Comparison of ENCODE assay signal across 8 cellular contexts in genomic region chr19:44914436-44915206, GRCh38. TPM values are rescaled to one million over a fixed set of nuclear protein-coding genes. Genes with fewer than 3 reads are reported as not detected.
DNase-seq lines count a peak whose midpoint lies in the region; ATAC-seq and TF ChIP-seq lines count a peak whose summit lies in the region.
"Not testable (repeated sequence)": the region's sequence is repeated elsewhere in the genome, so short reads cannot be mapped to it uniquely, and the experiment has no call there.

TSS of gene APOC1 (plus strand) at chr19:44914608. CDS start at chr19:44914892, 284 bp downstream.

- TF ChIP-seq CTCF in OCI-LY7 (conservative IDR thresholded peaks at IDR 0.05; ENCODE audit: low read length); mucosa of descending colon (IDR thresholded peaks at IDR 0.05): not testable (repeated sequence)

- CTCF ChIA-PET in OCI-LY7 (lab: Charles Lee; ENCODE audit: unreplicated experiment) = not testable (repeated sequence)

- ATAC-seq in GM21576 (IDR thresholded peaks at IDR 0.05; ENCODE audit: unreplicated experiment) (peak; percentile 94), mucosa of descending colon (peak; percentile 92)

- in situ Hi-C loops in Caki2 (cut with HindIII; ENCODE audit: low pct_unique_long_range_greater_than_20kb, low sequenced_read_pairs) = not testable (repeated sequence)

- not testable (repeated sequence) for H3K9me2 ChIP-seq in OCI-LY7 (ENCODE audit: insufficient read depth, low read length)

- TF ChIP-seq RAD21 in Ishikawa (IDR thresholded peaks at IDR 0.05; ENCODE audit: low read depth) = not testable (repeated sequence)

- H2AFZ ChIP-seq in OCI-LY7 (ENCODE audit: low read length) = peak within 1 kb of the TSS; percentile 93

- H4K20me1 ChIP-seq in OCI-LY7 (ENCODE audit: insufficient read depth, low read length) = not testable (repeated sequence)

- H3K79me2 ChIP-seq in OCI-LY7 (ENCODE audit: insufficient read depth, low read depth, low read length) = not testable (repeated sequence)

- peak within 1 kb of the TSS; percentile 57 for H3K4me2 ChIP-seq in OCI-LY7 (ENCODE audit: low read length)

- not testable (repeated sequence) for H3K27ac ChIP-seq in OCI-LY7 (ENCODE audit: low read depth, low read length, poor library complexity, severe bottlenecking)

- peak within 1 kb of the TSS; percentile 65 for H3K4me3 ChIP-seq in OCI-LY7 (ENCODE audit: low read depth, low read length, poor library complexity, severe bottlenecking)
- not testable (repeated sequence) for H3K4me3 ChIP-seq in mucosa of descending colon

- not testable (repeated sequence) for H3K9me3 ChIP-seq in OCI-LY7 (ENCODE audit: low read length); mucosa of descending colon

- POLR2A ChIA-PET in OCI-LY7 (lab: Charles Lee) = interaction anchor here (0.6 to 1.3 kb wide), 2 partner anchors 9 to 467 kb away, joined by 3 read pairs; partner anchors contain the start of gene APOE

- intact Hi-C loops in OCI-LY7 (cut with micrococcal nuclease; ENCODE audit: unreplicated experiment); mucosa of descending colon (cut with DNase I, micrococcal nuclease): not testable (repeated sequence)

- BruUV-seq in OCI-LY7 (replicated peaks; lab: Mats Ljungman, UMichigan) = not testable (repeated sequence)

- not testable (repeated sequence) for TF ChIP-seq EP300 in Ishikawa (IDR thresholded peaks at IDR 0.05; ENCODE audit: borderline replicate concordance)

- H3K4me1 ChIP-seq in OCI-LY7 (ENCODE audit: insufficient read depth, low read length, poor library complexity, severe bottlenecking); mucosa of descending colon (ENCODE audit: low read depth): not testable (repeated sequence)

- not testable (repeated sequence) for TF ChIP-seq POLR2A in erythroblast (IDR thresholded peaks at IDR 0.05; ENCODE audit: low read length)

- DNase-seq in Caki2 (ENCODE audit: low read depth) (peak; percentile 95), OCI-LY7 (ENCODE audit: low spot score) (peak; percentile 88), activated T-cell treated with anti-CD3 and anti-CD28 coated beads for 4 hours (peak; percentile 69), erythroblast (lab: John Stamatoyannopoulos, UW) (peak; percentile 85 to 90), mucosa of descending colon (peak; percentile 75 to 86 (median 84))
- peak; percentile 61 to 67 for DNase-seq in stimulated activated CD8-positive, alpha-beta memory T cell treated with anti-CD3 and anti-CD28 coated beads, Interleukin-15, amount 100 ng/mL, for 48 hours (ENCODE audit: low read depth in 2 of 2)

- not testable (repeated sequence) for H3K36me3 ChIP-seq in OCI-LY7 (ENCODE audit: insufficient read depth, low read length); mucosa of descending colon (ENCODE audit: low read depth)

TF ChIP-seq in Ishikawa, 13 proteins besides CTCF, POLR2A, EP300 and RAD21:
- TF ChIP-seq ZBTB7A (IDR thresholded peaks at IDR 0.05; ENCODE audit: low read depth) = peak; percentile 54; the same call in 1 of the 2 replicates
- TF ChIP-seq CREB1 (IDR thresholded peaks at IDR 0.05; ENCODE audit: low read depth) = peak; percentile 90

RNA-seq across cellular contexts. Expression of gene APOC1, which starts in this region (rescaled TPM):
- total RNA-seq in Caki2 (2014; rRNA removed; shearing (Covaris generic); ENCODE audit: low replicate concordance) = 6.1 and 24.1 TPM in 2 replicates
- not detected in 2 replicates for total RNA-seq in OCI-LY7 (2014; rRNA removed; shearing (Covaris generic))
- total RNA-seq in OCI-LY7 (2022) (1.9 TPM in 1 of 2 replicates, not detected in the other), mucosa of descending colon (10 to 100 TPM in 1 of 3 donors, 1 to 10 TPM in 2; 3.6 to 12.7 (median 9.8) TPM)
